2 cellular contexts compared by ENCODE assay signal in the genomic region with DNA sequence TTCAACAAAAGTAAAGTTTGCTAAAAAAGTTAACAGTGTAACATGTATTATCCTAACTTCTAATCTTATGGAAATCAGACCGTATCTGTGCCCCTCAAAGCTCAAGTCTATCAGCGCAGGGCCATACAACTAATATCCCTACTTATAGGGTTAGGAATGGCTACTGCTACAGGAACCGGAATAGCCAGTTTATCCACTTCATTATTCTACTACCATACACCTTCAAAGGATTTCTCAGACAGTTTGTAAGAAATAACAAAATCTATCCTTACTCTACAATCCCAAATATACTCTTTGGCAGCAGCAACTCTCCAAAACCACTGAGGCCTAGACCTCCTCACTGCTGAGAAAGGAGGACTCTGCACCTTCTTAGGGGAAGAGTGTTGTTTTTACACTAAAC. TPM values are rescaled to one million over a fixed set of nuclear protein-coding genes. Genes with fewer than 3 reads are reported as not detected.
"Had no signal": no experiment of that assay in that cellular context is flagged by ENCODE, and none has a peak within 500 bp of the region (broad histone marks: within the 10 kb centered on the region; RNA-seq: fewer than 3 reads in every experiment).

No MANE protein-coding gene starts in this region.

RNA-seq across cellular contexts. Expression of gene ANGPTL4, which starts 21.6 kb away (rescaled TPM):
- total RNA-seq: activated CD4-positive, alpha-beta T cell treated with anti-CD3 and anti-CD28 coated beads, Interleukin-2, amount 10 ng/mL, durations not matched to agents 7 days and 5 days; myocyte had no signal
